Comparison of ENCODE assay signal across 2 cellular contexts in the genomic region with DNA sequence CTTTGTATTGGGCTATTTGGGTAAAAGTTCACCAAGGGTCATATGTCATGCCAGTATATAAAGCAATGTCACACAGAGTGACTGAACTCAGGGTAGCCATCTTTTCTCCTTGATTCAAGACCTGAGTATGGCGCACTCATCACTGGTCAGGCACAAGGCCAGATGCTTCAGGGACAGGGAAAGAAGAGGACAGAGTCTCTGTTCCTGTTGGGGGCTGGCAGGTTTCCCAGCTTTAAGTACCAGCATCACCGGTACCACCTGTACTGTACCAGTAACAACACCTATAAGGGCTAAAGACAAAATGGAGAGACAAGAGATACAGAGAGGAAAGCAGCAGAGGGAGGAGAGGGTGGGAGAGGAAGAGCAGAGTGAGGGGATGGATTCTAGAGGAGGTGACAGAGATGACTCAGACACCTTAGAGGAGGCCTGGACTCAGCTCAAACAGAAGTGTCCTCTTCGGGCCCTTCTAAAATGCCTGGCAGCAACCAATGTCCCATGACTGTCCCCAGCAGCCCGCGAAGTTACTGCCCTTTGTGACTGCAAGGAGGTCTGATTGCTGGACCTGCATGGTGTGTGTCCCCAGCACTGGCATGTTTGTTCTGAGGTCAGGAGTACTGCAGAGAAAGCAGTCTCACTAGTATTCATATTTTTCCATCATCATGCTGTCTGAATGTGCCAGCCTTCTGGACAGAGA.
TF ChIP-seq lines count a peak whose summit lies in the region.

No MANE protein-coding gene starts in this region.

TF ChIP-seq in IMR-90, 13 proteins besides CTCF, POLR2A, EP300 and RAD21:
- TF ChIP-seq SMC3 (IDR thresholded peaks at IDR 0.05; ENCODE audit: low read depth, low read length): no peak
- TF ChIP-seq RFX5 (IDR thresholded peaks at IDR 0.05; ENCODE audit: low read depth, low read length): no peak
- TF ChIP-seq, protein P1, sequence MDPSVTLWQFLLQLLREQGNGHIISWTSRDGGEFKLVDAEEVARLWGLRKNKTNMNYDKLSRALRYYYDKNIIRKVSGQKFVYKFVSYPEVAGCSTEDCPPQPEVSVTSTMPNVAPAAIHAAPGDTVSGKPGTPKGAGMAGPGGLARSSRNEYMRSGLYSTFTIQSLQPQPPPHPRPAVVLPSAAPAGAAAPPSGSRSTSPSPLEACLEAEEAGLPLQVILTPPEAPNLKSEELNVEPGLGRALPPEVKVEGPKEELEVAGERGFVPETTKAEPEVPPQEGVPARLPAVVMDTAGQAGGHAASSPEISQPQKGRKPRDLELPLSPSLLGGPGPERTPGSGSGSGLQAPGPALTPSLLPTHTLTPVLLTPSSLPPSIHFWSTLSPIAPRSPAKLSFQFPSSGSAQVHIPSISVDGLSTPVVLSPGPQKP (IDR thresholded peaks at IDR 0.05; ENCODE audit: borderline replicate concordance, low read depth, low read length): no peak
- TF ChIP-seq BHLHE40 (IDR thresholded peaks at IDR 0.05; ENCODE audit: low read depth, low read length): no peak
- TF ChIP-seq MXI1 (IDR thresholded peaks at IDR 0.05; ENCODE audit: borderline replicate concordance, low read depth, low read length): no peak
- no peak for TF ChIP-seq MAFK (IDR thresholded peaks at IDR 0.05; ENCODE audit: low read depth, low read length)
- no peak for TF ChIP-seq NFE2L2 (IDR thresholded peaks at IDR 0.05; ENCODE audit: low read depth, low read length)
- no peak for TF ChIP-seq MAZ (IDR thresholded peaks at IDR 0.05; ENCODE audit: borderline replicate concordance, low read depth, low read length)

TF ChIP-seq in H1, 55 proteins besides CTCF, POLR2A, EP300 and RAD21:
- no peak for TF ChIP-seq SRF (IDR thresholded peaks at IDR 0.05; ENCODE audit: low read depth, low read length)
- no peak for TF ChIP-seq TEAD4 (IDR thresholded peaks at IDR 0.05; ENCODE audit: low read depth, low read length)
- TF ChIP-seq EZH2 (IDR thresholded peaks at IDR 0.05; ENCODE audit: low read depth, low read length, severe bottlenecking): no peak
- no peak for TF ChIP-seq ZNF274 (IDR thresholded peaks at IDR 0.05; ENCODE audit: borderline replicate concordance, extremely low read depth, low read length)
- no peak for TF ChIP-seq TCF12 (IDR thresholded peaks at IDR 0.05; ENCODE audit: low read depth, low read length)
